In the genomic region with DNA sequence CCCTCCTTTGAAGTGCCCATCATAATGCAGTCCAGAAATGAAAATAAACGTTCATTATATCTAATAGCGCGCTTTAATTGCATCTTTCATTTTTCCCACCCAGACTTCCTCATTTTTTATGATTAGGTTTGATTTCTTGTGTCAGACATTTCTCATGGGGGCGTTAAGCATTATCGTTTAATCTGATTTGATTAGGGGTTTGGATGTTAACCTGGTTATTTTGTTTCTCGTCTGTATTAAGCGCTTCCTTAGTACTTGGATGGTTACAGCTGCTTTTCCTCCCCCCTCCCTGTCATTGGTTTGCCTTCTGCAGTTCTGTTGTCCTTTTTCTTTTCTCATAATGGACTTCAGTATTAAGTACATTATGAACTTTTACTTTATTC, we compare ENCODE assay signal across 8 cellular contexts. TPM values are rescaled to one million over a fixed set of nuclear protein-coding genes. Genes with fewer than 3 reads are reported as not detected.
DNase-seq lines count a peak whose midpoint lies in the region; ATAC-seq and TF ChIP-seq lines count a peak whose summit lies in the region.

No MANE protein-coding gene starts in this region.

- peak overlapping the region; percentile 90 for H3K56ac ChIP-seq in IMR-90 (ENCODE audit: extremely low read depth, insufficient read depth, low read length)

- H3K27ac ChIP-seq in IMR-90 (ENCODE audit: insufficient read depth, low read length) (peak overlapping the region; percentile 73), mammary epithelial cell (ENCODE audit: insufficient read depth, low read depth, low read length) (peak overlapping the region; percentile 94)

- H2BK5ac ChIP-seq in IMR-90 (ENCODE audit: low read depth, low read length, poor library complexity, severe bottlenecking), result peak overlapping the region; percentile 76

- TF ChIP-seq POLR2A in IMR-90 (IDR thresholded peaks at IDR 0.05; ENCODE audit: low read depth, low read length), result no peak

- H3K18ac ChIP-seq in IMR-90 (ENCODE audit: low read depth, low read length), result peak overlapping the region; percentile 53

- peak overlapping the region; percentile 79 for H3K9ac ChIP-seq in IMR-90 (ENCODE audit: low read depth, low read length)
- H3K9ac ChIP-seq in mammary epithelial cell (ENCODE audit: insufficient read depth, low read length), result peak overlapping the region; percentile 88
- H3K9ac ChIP-seq in mucosa of stomach (ENCODE audit: low read length), result peak overlapping the region; percentile 78

- no peak overlapping the region for H2AK5ac ChIP-seq in IMR-90 (ENCODE audit: low read depth, low read length)

- H4K8ac ChIP-seq in IMR-90 (ENCODE audit: low read depth in 2 of 2, low read length in 2 of 2), result peak overlapping the region in 1 of 2 experiments; percentile 88; a peak in 2 of 4 replicates

- no peaks in the 10 kb centered on the region; the same call in 1 of the 2 replicates for H3K4me1 ChIP-seq in IMR-90 (ENCODE audit: control insufficient read depth, insufficient read depth, low read length)
- peaks cover 19% of the 10 kb centered on the region for H3K4me1 ChIP-seq in mammary epithelial cell (ENCODE audit: insufficient read depth, low read length)
- H3K4me1 ChIP-seq in mucosa of stomach (ENCODE audit: control insufficient read depth, insufficient read depth, low read length), result peaks cover 12% of the 10 kb centered on the region

- H2AFZ ChIP-seq in IMR-90 (replicated peaks; ENCODE audit: low read length, poor library complexity) (no peak overlapping the region), mammary epithelial cell (ENCODE audit: low read depth, low read length) (peak overlapping the region; percentile 89)

- peak overlapping the region; percentile 97; the same call in 1 of the 2 replicates for H3K23ac ChIP-seq in IMR-90 (ENCODE audit: low read depth, low read length)

- H4K91ac ChIP-seq in IMR-90 (ENCODE audit: insufficient read depth, low read depth, low read length), result peak overlapping the region; percentile 86; the same call in 1 of the 2 replicates

- H3K9me3 ChIP-seq in IMR-90 (ENCODE audit: control insufficient read depth, insufficient read depth, low read length), result no peaks in the 10 kb centered on the region
- no peaks in the 10 kb centered on the region for H3K9me3 ChIP-seq in mammary epithelial cell (replicated peaks; ENCODE audit: insufficient read depth, low read length)
- H3K9me3 ChIP-seq in mucosa of stomach (ENCODE audit: control insufficient read depth, low read length), result no peaks in the 10 kb centered on the region

- H3K9me1 ChIP-seq in IMR-90 (ENCODE audit: insufficient read depth, low read length), result no peaks in the 10 kb centered on the region

- no CpG with 5 or more reads among the region's 7 CpGs for WGBS in IMR-90 (ENCODE audit: extremely low coverage in 2 of 2, insufficient read length in 1 of 2), 2 experiments
- 0% methylated on average over 7 of the region's 7 CpGs for WGBS in mammary epithelial cell (ENCODE audit: low coverage, missing lambda C conversion rate)

- peak overlapping the region; percentile 15; the same call in 1 of the 2 replicates for H4K5ac ChIP-seq in IMR-90 (ENCODE audit: low read depth, low read length)

- H2BK20ac ChIP-seq in IMR-90 (ENCODE audit: low read depth, low read length), result 0 out of 2 replicates have a peak overlapping the region, but pooled peaks have one; percentile 52

- no TSS peak for BruUV-seq in IMR-90 (replicated peaks; lab: Mats Ljungman, UMichigan)
- no TSS peak for BruUV-seq in mammary epithelial cell (replicated peaks; lab: Mats Ljungman, UMichigan)

- H3K14ac ChIP-seq in IMR-90 (replicated peaks; ENCODE audit: low read depth, low read length), result peak overlapping the region; percentile 95

- H3K79me2 ChIP-seq in mammary epithelial cell (ENCODE audit: insufficient read depth, low read length), result peaks cover 58% of the 10 kb centered on the region

- DNase-seq in AG10803 (ENCODE audit: low read depth), result no peak
- DNase-seq in IMR-90, result no peak
- DNase-seq in mammary epithelial cell, result no peak
- DNase-seq in AG20443 (ENCODE audit: low spot score), result no peak
- DNase-seq in effector CD4-positive, alpha-beta T cell, result no peak

- dilution Hi-C loops in IMR-90 (cut with HindIII; ENCODE audit: low sequenced_read_pairs, unreplicated experiment) (no loop called here), mammary epithelial cell (cut with HindIII; ENCODE audit: low sequenced_read_pairs) (no loop called here)

- TF ChIP-seq CTCF in AG10803 (conservative IDR thresholded peaks at IDR 0.05; ENCODE audit: low read length), result no peak
- no peak for TF ChIP-seq CTCF in IMR-90 (conservative IDR thresholded peaks at IDR 0.05; ENCODE audit: low read depth, low read length)
- no peak for TF ChIP-seq CTCF in mammary epithelial cell (conservative IDR thresholded peaks at IDR 0.05 in 1 of 2, IDR thresholded peaks at IDR 0.05 in 1 of 2; ENCODE audit: extremely low read depth in 1 of 2, insufficient read depth in 1 of 2, low read depth in 1 of 2, low read length in 2 of 2)

- H3K4me2 ChIP-seq in IMR-90 (ENCODE audit: low read depth, low read length) (peak overlapping the region; percentile 57), mammary epithelial cell (ENCODE audit: insufficient read depth, low read depth, low read length) (peak overlapping the region; percentile 90)

- no peak overlapping the region for H2AK9ac ChIP-seq in IMR-90 (replicated peaks; ENCODE audit: low read depth, low read length, poor library complexity)

- POLR2A ChIA-PET in IMR-90 (lab: Charles Lee; ENCODE audit: unreplicated experiment), result interaction anchor here (0.5 kb wide), 1 partner anchor 1696 kb away, joined by 3 read pairs; no protein-coding TSS in a partner anchor

- TF ChIP-seq RAD21 in IMR-90 (IDR thresholded peaks at IDR 0.05; ENCODE audit: low read length), result no peak

- H4K20me1 ChIP-seq in IMR-90 (ENCODE audit: insufficient read depth, low read length), result peaks cover 27% of the 10 kb centered on the region
- H4K20me1 ChIP-seq in mammary epithelial cell (ENCODE audit: insufficient read depth, low read length), result peaks cover 6% of the 10 kb centered on the region

- ATAC-seq in IMR-90 (ENCODE audit: low read depth) (no peak), HG03354 (IDR thresholded peaks at IDR 0.05; ENCODE audit: poor library complexity, severe bottlenecking, unreplicated experiment) (no peak), HG03342 (IDR thresholded peaks at IDR 0.05; ENCODE audit: unreplicated experiment) (no peak)

- H2BK15ac ChIP-seq in IMR-90 (ENCODE audit: low read depth, low read length), result peak overlapping the region; percentile 81; the same call in 1 of the 3 replicates

- H3K4me3 ChIP-seq in AG10803 (ENCODE audit: low read length) (peak overlapping the region; percentile 91), IMR-90 (ENCODE audit: insufficient read depth, low read depth, low read length) (peak overlapping the region; percentile 63), mammary epithelial cell (replicated peaks in 1 of 3; ENCODE audit: insufficient read depth in 1 of 3, low read depth in 2 of 3, low read length in 3 of 3) (peak overlapping the region; percentile 62 to 96 (median 66)), mucosa of stomach (ENCODE audit: low read length) (peak overlapping the region; percentile 66)

- no peak overlapping the region for H2BK120ac ChIP-seq in IMR-90 (ENCODE audit: low read depth, low read length)

- H3K36me3 ChIP-seq in IMR-90 (ENCODE audit: control insufficient read depth, insufficient read depth, low read length) (peaks cover 18% of the 10 kb centered on the region), mammary epithelial cell (ENCODE audit: insufficient read depth, low read length) (peaks cover 24% of the 10 kb centered on the region), mucosa of stomach (ENCODE audit: control insufficient read depth, insufficient read depth, low read length) (no peaks in the 10 kb centered on the region)

- peaks cover 14 to 21% of the 10 kb centered on the region in 2 experiments for H3K79me1 ChIP-seq in IMR-90 (ENCODE audit: low read depth in 1 of 2, low read length in 2 of 2)

- in situ Hi-C loops in IMR-90 (cut with MboI; ENCODE audit: low sequenced_read_pairs), result no loop called here
- in situ Hi-C loops in mammary epithelial cell (cut with MboI; ENCODE audit: low sequenced_read_pairs in 2 of 2), result no loop called here

- intact Hi-C loops in IMR-90 (cut with micrococcal nuclease), result loop anchor here (5.0 kb wide), 1 partner anchor 319 kb away; no protein-coding TSS in a partner anchor
- intact Hi-C loops in mammary epithelial cell (cut with micrococcal nuclease), result no loop called here

- H3K4ac ChIP-seq in IMR-90 (ENCODE audit: low read depth, low read length), result peak overlapping the region; percentile 93

- CTCF ChIA-PET in IMR-90 (lab: Yijun Ruan, JAX) (no interaction called here), mammary epithelial cell (lab: Charles Lee; ENCODE audit: low non-redundant PET) (no interaction called here)

- H3K27me3 ChIP-seq in IMR-90 (ENCODE audit: control insufficient read depth, insufficient read depth, low read length) (no peaks in the 10 kb centered on the region), mammary epithelial cell (ENCODE audit: insufficient read depth, low read length) (no peaks in the 10 kb centered on the region), mucosa of stomach (ENCODE audit: control insufficient read depth, insufficient read depth, low read length) (no peaks in the 10 kb centered on the region)

RNA-seq across cellular contexts. Expression of a gene that starts 0.5 kb away (rescaled TPM):
- total RNA-seq in IMR-90 (2012; rRNA removed) (16.1 and 16.4 TPM in 2 replicates), mammary epithelial cell (10 to 100 TPM; 18.3 to 38.5 TPM)
- polyA plus RNA-seq in IMR-90 (2012; rRNA removed) (9.8 and 12.3 TPM in 2 replicates), mammary epithelial cell (13.2 TPM)
- 7.3 and 11.1 TPM in 2 replicates for polyA plus RNA-seq in IMR-90 (2012; cell fraction: cytosol; rRNA removed)
- 10.6 and 14.3 TPM in 2 replicates for polyA plus RNA-seq in IMR-90 (2012; cell fraction: nucleus; rRNA removed; ENCODE audit: low replicate concordance)
- polyA minus RNA-seq in mammary epithelial cell, result 30.9 TPM

RNA-seq across cellular contexts. Expression of a gene that starts 1.3 kb away (rescaled TPM):
- total RNA-seq in IMR-90 (2012; rRNA removed), result 71.7 and 98.0 TPM in 2 replicates
- 296 and 441 TPM in 2 replicates for polyA plus RNA-seq in IMR-90 (2012; rRNA removed)
- polyA plus RNA-seq in IMR-90 (2012; cell fraction: cytosol; rRNA removed), result 200 and 504 TPM in 2 replicates
- 395 and 1,583 TPM in 2 replicates for polyA plus RNA-seq in IMR-90 (2012; cell fraction: nucleus; rRNA removed; ENCODE audit: low replicate concordance)
- total RNA-seq in mammary epithelial cell, result 100 to 1,000 TPM; 110 to 196 TPM
- 221 TPM for polyA plus RNA-seq in mammary epithelial cell
- polyA minus RNA-seq in mammary epithelial cell, result 226 TPM

RNA-seq across cellular contexts. Expression of a gene that starts 11.8 kb away (rescaled TPM):
- total RNA-seq in IMR-90 (2012; rRNA removed) (18.8 and 19.7 TPM in 2 replicates), mammary epithelial cell (10 to 100 TPM; 18.2 to 27.7 TPM)
- polyA plus RNA-seq in IMR-90 (2012; rRNA removed) (32.1 and 36.5 TPM in 2 replicates), mammary epithelial cell (38.3 TPM)
- 21.1 and 22.1 TPM in 2 replicates for polyA plus RNA-seq in IMR-90 (2012; cell fraction: cytosol; rRNA removed)
- 19.5 and 49.1 TPM in 2 replicates for polyA plus RNA-seq in IMR-90 (2012; cell fraction: nucleus; rRNA removed; ENCODE audit: low replicate concordance)
- 19.5 TPM for polyA minus RNA-seq in mammary epithelial cell

RNA-seq across cellular contexts. Expression of a gene that starts 12.1 kb away (rescaled TPM):
- total RNA-seq in IMR-90 (2012; rRNA removed) (24.4 and 31.9 TPM in 2 replicates), mammary epithelial cell (10 to 100 TPM; 10.3 to 22.2 TPM)
- polyA plus RNA-seq in IMR-90 (2012; rRNA removed) (30.9 and 33.7 TPM in 2 replicates), mammary epithelial cell (14.4 TPM)
- polyA plus RNA-seq in IMR-90 (2012; cell fraction: cytosol; rRNA removed), result 23.6 and 45.5 TPM in 2 replicates
- polyA plus RNA-seq in IMR-90 (2012; cell fraction: nucleus; rRNA removed; ENCODE audit: low replicate concordance), result 69.5 and 77.5 TPM in 2 replicates
- polyA minus RNA-seq in mammary epithelial cell, result 25.0 TPM

RNA-seq across cellular contexts. Expression of a gene that starts 27.7 kb away (rescaled TPM):
- total RNA-seq in IMR-90 (2012; rRNA removed), result 169 and 231 TPM in 2 replicates
- polyA plus RNA-seq in IMR-90 (2012; rRNA removed), result 148 and 168 TPM in 2 replicates
- polyA plus RNA-seq in IMR-90 (2012; cell fraction: cytosol; rRNA removed), result 104 and 544 TPM in 2 replicates
- 20.0 and 91.8 TPM in 2 replicates for polyA plus RNA-seq in IMR-90 (2012; cell fraction: nucleus; rRNA removed; ENCODE audit: low replicate concordance)
- 100 to 1,000 TPM; 116 to 183 TPM for total RNA-seq in mammary epithelial cell
- 59.5 TPM for polyA plus RNA-seq in mammary epithelial cell
- 144 TPM for polyA minus RNA-seq in mammary epithelial cell
